In the genomic region with DNA sequence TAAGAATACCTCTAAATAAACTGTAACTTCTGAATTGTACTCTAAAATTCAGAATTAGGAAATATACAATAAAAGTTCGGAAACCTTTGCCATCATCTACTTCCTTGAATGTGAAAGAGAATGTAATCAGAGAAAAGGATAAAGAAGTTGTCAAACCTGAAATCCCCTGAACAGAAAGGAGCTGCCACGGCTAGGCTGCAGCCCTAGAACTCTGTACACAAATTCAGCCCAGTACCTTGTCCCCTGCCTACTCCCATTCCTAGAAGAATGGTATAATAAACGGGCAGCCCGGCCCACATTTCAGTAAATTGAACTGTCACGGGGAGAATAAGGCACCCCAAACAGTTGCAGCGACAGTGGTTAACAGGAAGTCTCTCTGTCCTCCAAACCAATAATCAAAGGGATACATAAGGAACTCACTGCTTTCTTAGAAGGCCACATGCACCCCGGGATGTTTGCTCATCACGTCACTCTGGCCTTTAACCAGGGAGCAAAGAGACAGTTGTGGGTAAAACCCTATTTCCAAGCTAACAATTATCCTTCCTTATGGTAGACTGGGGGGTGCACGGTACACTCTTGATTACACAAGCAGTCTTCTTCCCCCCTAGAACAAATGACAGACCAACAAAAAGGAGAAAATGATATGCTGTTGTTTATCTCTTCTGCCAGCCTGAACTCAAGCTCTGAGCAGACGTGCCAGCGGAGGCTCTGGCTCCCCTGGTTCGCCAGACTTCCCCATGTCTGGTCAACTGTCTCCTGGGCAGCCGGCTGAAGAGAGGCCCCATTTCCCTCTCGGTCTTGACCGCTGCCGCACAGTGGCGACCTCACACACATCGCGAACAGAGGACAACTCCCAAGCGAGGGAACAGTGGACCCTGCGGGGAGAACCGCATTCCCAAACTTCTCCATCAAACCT, we compare ENCODE assay signal across 1 cellular context.
TF ChIP-seq lines count a peak whose summit lies in the region.

No MANE protein-coding gene starts in this region.

TF ChIP-seq in GM23338, 12 proteins besides CTCF, POLR2A, EP300 and RAD21 (continued from another document):
- TF ChIP-seq ZNF462 (CRISPR knock-in tag; IDR thresholded peaks at IDR 0.05) (no peak), EZH2 (IDR thresholded peaks at IDR 0.05; ENCODE audit: low read depth, unreplicated experiment) (no peak)
- TF ChIP-seq, protein P1, sequence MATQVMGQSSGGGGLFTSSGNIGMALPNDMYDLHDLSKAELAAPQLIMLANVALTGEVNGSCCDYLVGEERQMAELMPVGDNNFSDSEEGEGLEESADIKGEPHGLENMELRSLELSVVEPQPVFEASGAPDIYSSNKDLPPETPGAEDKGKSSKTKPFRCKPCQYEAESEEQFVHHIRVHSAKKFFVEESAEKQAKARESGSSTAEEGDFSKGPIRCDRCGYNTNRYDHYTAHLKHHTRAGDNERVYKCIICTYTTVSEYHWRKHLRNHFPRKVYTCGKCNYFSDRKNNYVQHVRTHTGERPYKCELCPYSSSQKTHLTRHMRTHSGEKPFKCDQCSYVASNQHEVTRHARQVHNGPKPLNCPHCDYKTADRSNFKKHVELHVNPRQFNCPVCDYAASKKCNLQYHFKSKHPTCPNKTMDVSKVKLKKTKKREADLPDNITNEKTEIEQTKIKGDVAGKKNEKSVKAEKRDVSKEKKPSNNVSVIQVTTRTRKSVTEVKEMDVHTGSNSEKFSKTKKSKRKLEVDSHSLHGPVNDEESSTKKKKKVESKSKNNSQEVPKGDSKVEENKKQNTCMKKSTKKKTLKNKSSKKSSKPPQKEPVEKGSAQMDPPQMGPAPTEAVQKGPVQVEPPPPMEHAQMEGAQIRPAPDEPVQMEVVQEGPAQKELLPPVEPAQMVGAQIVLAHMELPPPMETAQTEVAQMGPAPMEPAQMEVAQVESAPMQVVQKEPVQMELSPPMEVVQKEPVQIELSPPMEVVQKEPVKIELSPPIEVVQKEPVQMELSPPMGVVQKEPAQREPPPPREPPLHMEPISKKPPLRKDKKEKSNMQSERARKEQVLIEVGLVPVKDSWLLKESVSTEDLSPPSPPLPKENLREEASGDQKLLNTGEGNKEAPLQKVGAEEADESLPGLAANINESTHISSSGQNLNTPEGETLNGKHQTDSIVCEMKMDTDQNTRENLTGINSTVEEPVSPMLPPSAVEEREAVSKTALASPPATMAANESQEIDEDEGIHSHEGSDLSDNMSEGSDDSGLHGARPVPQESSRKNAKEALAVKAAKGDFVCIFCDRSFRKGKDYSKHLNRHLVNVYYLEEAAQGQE (IDR thresholded peaks at IDR 0.05; ENCODE audit: unreplicated experiment): no peak
TF ChIP-seq in GM23338: peak in this region for 0.
